28 cellular contexts compared by ENCODE assay signal in the genomic region with DNA sequence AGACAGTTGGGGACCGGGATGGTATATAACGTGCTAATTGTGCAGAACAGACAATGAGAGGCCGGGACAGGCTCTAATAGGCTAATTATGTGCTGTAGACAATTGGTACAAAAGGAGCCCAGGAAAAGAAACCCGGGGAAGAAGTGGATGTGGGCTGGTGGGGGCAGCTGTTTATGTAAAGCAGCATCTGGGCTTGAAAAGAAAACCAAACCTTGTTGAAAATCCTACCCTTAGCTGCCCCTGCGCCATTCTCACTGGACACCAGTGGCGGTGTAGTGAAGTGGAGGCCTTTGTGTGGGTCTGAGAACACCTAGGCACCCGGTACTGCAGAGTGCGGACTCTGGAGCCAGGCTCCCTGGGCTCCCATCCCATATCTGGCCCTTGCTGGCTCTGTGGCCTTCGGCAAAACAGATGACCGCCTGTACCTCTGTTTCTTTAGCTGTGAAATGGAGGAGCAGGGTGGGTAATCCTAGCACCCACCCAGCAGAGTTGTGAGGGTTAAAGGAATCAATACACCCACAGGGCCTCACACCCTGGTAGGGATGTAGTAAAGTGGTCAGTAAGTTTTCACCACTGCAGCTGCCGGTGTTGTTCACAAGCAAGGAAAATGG. TPM values are rescaled to one million over a fixed set of nuclear protein-coding genes. Genes with fewer than 3 reads are reported as not detected.
DNase-seq lines count a peak whose midpoint lies in the region; ATAC-seq and TF ChIP-seq lines count a peak whose summit lies in the region.
"Had no signal": no experiment of that assay in that cellular context is flagged by ENCODE, and none has a peak within 500 bp of the region (broad histone marks: within the 10 kb centered on the region; RNA-seq: fewer than 3 reads in every experiment).

No MANE protein-coding gene starts in this region.

- H4K20me1 ChIP-seq in GM23248 (ENCODE audit: insufficient read depth): no peaks in the 10 kb centered on the region

- no peak for TF ChIP-seq CTCF in Peyer's patch (IDR thresholded peaks at IDR 0.05)
- TF ChIP-seq CTCF in vagina (IDR thresholded peaks at IDR 0.05): no peak
- no peak for TF ChIP-seq CTCF in spleen (IDR thresholded peaks at IDR 0.05 in 8 of 11, conservative IDR thresholded peaks at IDR 0.05 in 3 of 11)

- H3K27me3 ChIP-seq in Peyer's patch (no peaks in the 10 kb centered on the region), vagina (no peaks in the 10 kb centered on the region), GM23248 (replicated peaks; ENCODE audit: insufficient read depth) (no peaks in the 10 kb centered on the region), spleen (replicated peaks in 1 of 7) (no peaks in the 10 kb centered on the region)
- H3K27me3 ChIP-seq: BLaER1, body of pancreas had no signal

- peaks cover 4% of the 10 kb centered on the region; the same call in 1 of the 2 replicates for H3F3A ChIP-seq in GM23248 (ENCODE audit: insufficient read depth)

- in situ Hi-C loops in GM23248 (cut with MboI): no loop called here

- H3K36me3 ChIP-seq in Peyer's patch (no peaks in the 10 kb centered on the region), vagina (no peaks in the 10 kb centered on the region), GM23248 (ENCODE audit: low read depth) (no peaks in the 10 kb centered on the region), spleen (peaks cover 0 to 80% (median 36%) of the 10 kb centered on the region in 6 donors)

- H3K9me3 ChIP-seq in Peyer's patch (no peaks in the 10 kb centered on the region), vagina (no peaks in the 10 kb centered on the region), GM23248 (ENCODE audit: low read depth) (no peaks in the 10 kb centered on the region), spleen (no peaks in the 10 kb centered on the region)
- H3K9me3 ChIP-seq: body of pancreas, HAP-1, lower lobe of right lung had no signal

- H3K4me3 ChIP-seq in Peyer's patch: no peak overlapping the region
- H3K4me3 ChIP-seq in vagina: no peak overlapping the region
- H3K4me3 ChIP-seq in GM23248: no peak overlapping the region
- no peak overlapping the region for H3K4me3 ChIP-seq in spleen
- H3K4me3 ChIP-seq: BLaER1, body of pancreas, HAP-1, lower lobe of right lung, smooth muscle cell had no signal

- no peak for ATAC-seq in activated T-cell treated with anti-CD3 and anti-CD28 coated beads, Interleukin-2, amount 50 U/mL, for 72 hours (replicated peaks in 1 of 2)
- ATAC-seq: activated CD8-positive, alpha-beta T cell treated with anti-CD3 and anti-CD28 coated beads, Interleukin-2, amount 10 ng/mL, durations not matched to agents 7 days and 5 days; body of pancreas; lower lobe of right lung; WTC11 had no signal

- H3K9me2 ChIP-seq in GM23248 (ENCODE audit: insufficient read depth): no peaks in the 10 kb centered on the region

- H3K36me3 Mint-ChIP-seq in activated T-cell treated with anti-CD3 and anti-CD28 coated beads, Interleukin-2, amount 50 U/mL, for 72 hours (ENCODE audit: insufficient read depth in 2 of 2): peaks cover 12 to 36% of the 10 kb centered on the region in 2 donors

- H3K27me3 Mint-ChIP-seq in activated T-cell treated with anti-CD3 and anti-CD28 coated beads, Interleukin-2, amount 50 U/mL, for 72 hours (ENCODE audit: low read depth): no peaks in the 10 kb centered on the region

- DNase-seq in activated T-cell treated with anti-CD3 and anti-CD28 coated beads, Interleukin-2, amount 50 U/mL, for 48 hours: peak; percentile 6 to 9
- DNase-seq in activated T-cell treated with anti-CD3 and anti-CD28 coated beads, Interleukin-2, amount 50 U/mL, for 72 hours: no peak
- DNase-seq in Peyer's patch (peak in 2 of 3 donors; percentile 20 to 47), mesenteric fat pad (ENCODE audit: low spot score) (peak; percentile 60), vagina (ENCODE audit: extremely low spot score in 2 of 2) (peak; percentile 37 to 70), kidney glomerular epithelial cell (lab: John Stamatoyannopoulos, UW) (no peak), GM23248 (no peak), spleen (no peak)
- DNase-seq: ACHN; activated CD8-positive, alpha-beta T cell treated with anti-CD3 and anti-CD28 coated beads, Interleukin-2, amount 10 ng/mL, durations not matched to agents 7 days and 5 days; body of pancreas; DMS 273 treated with DMSO at 0.1 percent for 48 hours; effector CD8-positive, alpha-beta T cell; foreskin melanocyte; IMR-90; lower lobe of right lung; NCI-H1436; NCI-H2171; NCI-H526; occipital lobe; stimulated activated CD4-positive, alpha-beta T cell treated with anti-CD3 and anti-CD28 coated beads, Interleukin-2, amount 100 ng/mL, for 48 hours; T1000; trophoblast cell had no signal

- H3K27ac ChIP-seq in Peyer's patch (peak overlapping the region in 1 of 4 donors; percentile 48), vagina (no peak overlapping the region), GM23248 (no peak overlapping the region), spleen (no peak overlapping the region)
- H3K27ac ChIP-seq: BLaER1, body of pancreas, lower lobe of right lung had no signal

- H3K9me3 Mint-ChIP-seq in activated T-cell treated with anti-CD3 and anti-CD28 coated beads, Interleukin-2, amount 50 U/mL, for 72 hours: peaks cover 3 to 5% of the 10 kb centered on the region in 2 donors
- H3K9me3 Mint-ChIP-seq: activated T-helper 2 cell treated with anti-CD3 and anti-CD28 coated beads, Interferon-gamma antibody, Interleukin-2, Interleukin-4, amounts not matched to agents 10 μg/mL and 5 μg/mL and 100 μg/mL, durations not matched to agents 14 hours and 24 hours and 36 hours; WTC11 had no signal

- H3K4me1 ChIP-seq in Peyer's patch: peaks cover 0 to 21% (median 2%) of the 10 kb centered on the region in 4 donors
- H3K4me1 ChIP-seq in vagina: no peaks in the 10 kb centered on the region
- peaks cover 10% of the 10 kb centered on the region for H3K4me1 ChIP-seq in GM23248 (ENCODE audit: insufficient read depth)
- H3K4me1 ChIP-seq in spleen: peaks cover 3 to 60% (median 29%) of the 10 kb centered on the region in 6 donors
- H3K4me1 ChIP-seq: body of pancreas had no signal

- H2AFZ ChIP-seq in GM23248: no peak overlapping the region

- no peak overlapping the region for H3K4me2 ChIP-seq in GM23248 (ENCODE audit: unreplicated experiment)
- H3K4me2 ChIP-seq: smooth muscle cell had no signal

- no peak overlapping the region for H3K27ac Mint-ChIP-seq in activated T-cell treated with anti-CD3 and anti-CD28 coated beads, Interleukin-2, amount 50 U/mL, for 72 hours
- H3K27ac Mint-ChIP-seq: activated CD8-positive, alpha-beta T cell treated with anti-CD3 and anti-CD28 coated beads, Interleukin-2, amount 10 ng/mL, durations not matched to agents 7 days and 5 days; activated T-helper 2 cell treated with anti-CD3 and anti-CD28 coated beads, Interferon-gamma antibody, Interleukin-2, Interleukin-4, amounts not matched to agents 10 μg/mL and 5 μg/mL and 100 μg/mL, durations not matched to agents 14 hours and 24 hours and 36 hours; WTC11 had no signal

- intact Hi-C loops in vagina (cut with DNase I): no loop called here
- intact Hi-C loops in spleen (cut with DNase I; ENCODE audit: low total_unique reads): no loop called here

- H3K79me2 ChIP-seq in GM23248 (ENCODE audit: insufficient read depth): no peaks in the 10 kb centered on the region

- no peak overlapping the region for H3K9ac ChIP-seq in GM23248
- H3K9ac ChIP-seq: BLaER1 had no signal

- peaks cover 46% of the 10 kb centered on the region for H3K4me1 Mint-ChIP-seq in activated T-cell treated with anti-CD3 and anti-CD28 coated beads, Interleukin-2, amount 50 U/mL, for 72 hours (ENCODE audit: low read depth)

- WGBS in GM23248 (ENCODE audit: low coverage in 1 of 2, low lambda C conversion rate in 2 of 2, missing lambda C conversion rate in 2 of 2), 2 experiments: 96 to 97% methylated on average over 11 of the region's 11 CpGs
- 87 to 97% (median 94%) methylated on average over 11 of the region's 11 CpGs for WGBS in spleen, 5 donors

- TF ChIP-seq POLR2A in Peyer's patch (IDR thresholded peaks at IDR 0.05): no peak
- TF ChIP-seq POLR2A in vagina (IDR thresholded peaks at IDR 0.05): no peak
- no peak for TF ChIP-seq POLR2A in spleen (IDR thresholded peaks at IDR 0.05)

- no peak overlapping the region for H3K4me3 Mint-ChIP-seq in activated T-cell treated with anti-CD3 and anti-CD28 coated beads, Interleukin-2, amount 50 U/mL, for 72 hours
- H3K4me3 Mint-ChIP-seq: activated CD8-positive, alpha-beta T cell treated with anti-CD3 and anti-CD28 coated beads, Interleukin-2, amount 10 ng/mL, durations not matched to agents 7 days and 5 days; WTC11 had no signal

RNA-seq across cellular contexts. Expression of a gene that starts 51.5 kb away (rescaled TPM):
- total RNA-seq in activated T-cell treated with anti-CD3 and anti-CD28 coated beads, Interleukin-2, amount 50 U/mL, for 72 hours: 10 to 100 TPM; 56.6 to 69.6 TPM
- total RNA-seq in Peyer's patch: 10 to 100 TPM; 14.9 to 32.8 (median 26.8) TPM
- total RNA-seq in mesenteric fat pad: 52.4 TPM
- total RNA-seq in vagina: 28.0 TPM
- 91.7 and 104 TPM in 2 replicates for total RNA-seq in GM23248 (2014; rRNA removed; shearing (Covaris generic))
- 78.6 and 82.9 TPM in 2 replicates for polyA plus RNA-seq in GM23248 (2016; fragmentation: Nextera tagmentation; extraction: Ambion mirVana)
- 100 to 1,000 TPM in 2 of 7 donors, 10 to 100 TPM in 5; 73.2 to 116 (median 82.0) TPM for total RNA-seq in spleen
- 10 to 100 TPM; 26.6 to 31.8 (median 26.9) TPM for polyA plus RNA-seq in spleen

RNA-seq across cellular contexts. Expression of a gene that starts 59.5 kb away (rescaled TPM):
- total RNA-seq in activated T-cell treated with anti-CD3 and anti-CD28 coated beads, Interleukin-2, amount 50 U/mL, for 72 hours: 10 to 100 TPM; 61.0 to 72.3 TPM
- total RNA-seq in Peyer's patch: 10 to 100 TPM in 2 of 4 donors, 1 to 10 TPM in 2; 5.7 to 41.3 (median 10.5) TPM
- 33.8 TPM for total RNA-seq in mesenteric fat pad
- 11.0 TPM for total RNA-seq in vagina
- total RNA-seq in GM23248 (2014; rRNA removed; shearing (Covaris generic)): 6.3 and 7.1 TPM in 2 replicates
- 21.5 and 23.0 TPM in 2 replicates for polyA plus RNA-seq in GM23248 (2016; fragmentation: Nextera tagmentation; extraction: Ambion mirVana)
- 10 to 100 TPM; 42.4 to 92.0 (median 48.6) TPM for total RNA-seq in spleen
- polyA plus RNA-seq in spleen: 10 to 100 TPM; 27.6 to 38.3 (median 32.8) TPM

Comparison
In these comparisons a context has a peak if more than half of its experiments do, and no peak if none do; other contexts are left out.
1. DNase-seq: peak in activated T-cell treated with anti-CD3 and anti-CD28 coated beads, Interleukin-2, amount 50 U/mL, for 48 hours (2 of 2), Peyer's patch (2 of 3), mesenteric fat pad (single experiment) and vagina (2 of 2); none in activated T-cell treated with anti-CD3 and anti-CD28 coated beads, Interleukin-2, amount 50 U/mL, for 72 hours (0 of 2), kidney glomerular epithelial cell (single experiment), GM23248 (single experiment) and spleen (single experiment).